8 cellular contexts compared by ENCODE assay signal in genomic region chr19:7488736-7489353, GRCh38. TPM values are rescaled to one million over a fixed set of nuclear protein-coding genes. Genes with fewer than 3 reads are reported as not detected.
DNase-seq lines count a peak whose midpoint lies in the region; ATAC-seq and TF ChIP-seq lines count a peak whose summit lies in the region.

Gene PEX11G (minus strand): TSS chr19:7489035. CDS start chr19:7489010, 25 bp downstream.

- in situ Hi-C loops in astrocyte of the spinal cord (cut with HindIII; ENCODE audit: low sequenced_read_pairs), result no loop called here

- peak; percentile 85 to 87 (median 86) for DNase-seq in CD4-positive, CD25-positive, alpha-beta regulatory T cell
- DNase-seq in NCI-H1092 treated with DMSO at 0.1 percent for 48 hours (lab: John Stamatoyannopoulos, UW), result peak; percentile 92
- DNase-seq in T1000 (lab: John Stamatoyannopoulos, UW), result peak; percentile 80
- DNase-seq in astrocyte of the spinal cord (ENCODE audit: low read depth, low spot score), result peak; percentile 88
- DNase-seq in hypothalamus (lab: John Stamatoyannopoulos, UW), result peak; percentile 11 to 93 (median 84)
- DNase-seq in retinal pigment epithelial cell (ENCODE audit: low read depth), result peak; percentile 58

- H3K4me3 ChIP-seq in CD4-positive, CD25-positive, alpha-beta regulatory T cell (ENCODE audit: low read depth, low read length), result peak within 1 kb of the TSS; percentile 86
- H3K4me3 ChIP-seq in astrocyte of the spinal cord (ENCODE audit: low read depth, low read length) (peak within 1 kb of the TSS; percentile 66), retinal pigment epithelial cell (ENCODE audit: low read length) (peak within 1 kb of the TSS; percentile 68)

- peak within 1 kb of the TSS in 2 of 3 donors; percentile 88 to 93 for H3K27ac Mint-ChIP-seq in CD4-positive, CD25-positive, alpha-beta regulatory T cell

- ATAC-seq in CD4-positive, CD25-positive, alpha-beta regulatory T cell (ENCODE audit: low read depth in 2 of 2), result peak; percentile 88 to 91
- ATAC-seq in GM21723 (IDR thresholded peaks at IDR 0.05; ENCODE audit: unreplicated experiment), result peak; percentile 65
- ATAC-seq in HG02870 (IDR thresholded peaks at IDR 0.05; ENCODE audit: unreplicated experiment), result no peak

- H3K27ac ChIP-seq in CD4-positive, CD25-positive, alpha-beta regulatory T cell (ENCODE audit: insufficient read depth, low read length, poor library complexity, severe bottlenecking), result peak within 1 kb of the TSS; percentile 55

- no peak for TF ChIP-seq CTCF in astrocyte of the spinal cord (IDR thresholded peaks at IDR 0.05; ENCODE audit: low read depth, low read length)
- TF ChIP-seq CTCF in retinal pigment epithelial cell (conservative IDR thresholded peaks at IDR 0.05; ENCODE audit: low read depth, low read length), result no peak

- no peaks in the 10 kb centered on the region for H3K36me3 ChIP-seq in CD4-positive, CD25-positive, alpha-beta regulatory T cell (ENCODE audit: control insufficient read depth, insufficient read depth, low read length)

- H3K9me3 Mint-ChIP-seq in CD4-positive, CD25-positive, alpha-beta regulatory T cell, result no peaks in the 10 kb centered on the region

- H3K9me3 ChIP-seq in CD4-positive, CD25-positive, alpha-beta regulatory T cell (ENCODE audit: control insufficient read depth in 2 of 2, low read length in 2 of 2), result no peaks in the 10 kb centered on the region

- no peaks in the 10 kb centered on the region for H3K36me3 Mint-ChIP-seq in CD4-positive, CD25-positive, alpha-beta regulatory T cell

- peak within 1 kb of the TSS; percentile 89 to 92 (median 92) for H3K4me3 Mint-ChIP-seq in CD4-positive, CD25-positive, alpha-beta regulatory T cell

- peaks cover 11% of the 10 kb centered on the region for H3K27me3 Mint-ChIP-seq in CD4-positive, CD25-positive, alpha-beta regulatory T cell

- H3K27me3 ChIP-seq in CD4-positive, CD25-positive, alpha-beta regulatory T cell (ENCODE audit: control insufficient read depth, insufficient read depth, low read length), result no peaks in the 10 kb centered on the region

- peaks cover 6 to 10% (median 8%) of the 10 kb centered on the region in 4 donors for H3K4me1 Mint-ChIP-seq in CD4-positive, CD25-positive, alpha-beta regulatory T cell

- peaks cover 6% of the 10 kb centered on the region for H3K4me1 ChIP-seq in CD4-positive, CD25-positive, alpha-beta regulatory T cell (ENCODE audit: control insufficient read depth, insufficient read depth, low read length, poor library complexity, severe bottlenecking)

RNA-seq across cellular contexts. Expression of gene PEX11G, which starts in this region (rescaled TPM):
- not detected for total RNA-seq in CD4-positive, CD25-positive, alpha-beta regulatory T cell
- 1 to 10 TPM in 2 of 4 donors, under 1 TPM in 2; 0.23 to 1.5 (median 0.76) TPM for polyA plus RNA-seq in CD4-positive, CD25-positive, alpha-beta regulatory T cell
